ENCODE assay signal across 1 cellular context in genomic region chr6:129104560-129104959, GRCh38.
TF ChIP-seq lines count a peak whose summit lies in the region.

No MANE protein-coding gene starts in this region.

TF ChIP-seq in GM23338, 12 proteins besides CTCF, POLR2A, EP300 and RAD21 (continued from another document):
- TF ChIP-seq ZNF462 (CRISPR knock-in tag; IDR thresholded peaks at IDR 0.05) (no peak), STAT1 (IDR thresholded peaks at IDR 0.05; ENCODE audit: unreplicated experiment) (no peak), NANOG (IDR thresholded peaks at IDR 0.05; ENCODE audit: borderline replicate concordance) (no peak), EZH2 (IDR thresholded peaks at IDR 0.05; ENCODE audit: low read depth, unreplicated experiment) (no peak), CREB1 (CRISPR knock-in tag; IDR thresholded peaks at IDR 0.05; ENCODE audit: low read depth) (no peak), ZNF331 (CRISPR knock-in tag; IDR thresholded peaks at IDR 0.05; ENCODE audit: low read depth) (no peak), EZH2phosphoT487 (IDR thresholded peaks at IDR 0.05; ENCODE audit: unreplicated experiment) (no peak), ZNF114 (CRISPR knock-in tag; IDR thresholded peaks at IDR 0.05) (no peak)
- TF ChIP-seq, protein P1, sequence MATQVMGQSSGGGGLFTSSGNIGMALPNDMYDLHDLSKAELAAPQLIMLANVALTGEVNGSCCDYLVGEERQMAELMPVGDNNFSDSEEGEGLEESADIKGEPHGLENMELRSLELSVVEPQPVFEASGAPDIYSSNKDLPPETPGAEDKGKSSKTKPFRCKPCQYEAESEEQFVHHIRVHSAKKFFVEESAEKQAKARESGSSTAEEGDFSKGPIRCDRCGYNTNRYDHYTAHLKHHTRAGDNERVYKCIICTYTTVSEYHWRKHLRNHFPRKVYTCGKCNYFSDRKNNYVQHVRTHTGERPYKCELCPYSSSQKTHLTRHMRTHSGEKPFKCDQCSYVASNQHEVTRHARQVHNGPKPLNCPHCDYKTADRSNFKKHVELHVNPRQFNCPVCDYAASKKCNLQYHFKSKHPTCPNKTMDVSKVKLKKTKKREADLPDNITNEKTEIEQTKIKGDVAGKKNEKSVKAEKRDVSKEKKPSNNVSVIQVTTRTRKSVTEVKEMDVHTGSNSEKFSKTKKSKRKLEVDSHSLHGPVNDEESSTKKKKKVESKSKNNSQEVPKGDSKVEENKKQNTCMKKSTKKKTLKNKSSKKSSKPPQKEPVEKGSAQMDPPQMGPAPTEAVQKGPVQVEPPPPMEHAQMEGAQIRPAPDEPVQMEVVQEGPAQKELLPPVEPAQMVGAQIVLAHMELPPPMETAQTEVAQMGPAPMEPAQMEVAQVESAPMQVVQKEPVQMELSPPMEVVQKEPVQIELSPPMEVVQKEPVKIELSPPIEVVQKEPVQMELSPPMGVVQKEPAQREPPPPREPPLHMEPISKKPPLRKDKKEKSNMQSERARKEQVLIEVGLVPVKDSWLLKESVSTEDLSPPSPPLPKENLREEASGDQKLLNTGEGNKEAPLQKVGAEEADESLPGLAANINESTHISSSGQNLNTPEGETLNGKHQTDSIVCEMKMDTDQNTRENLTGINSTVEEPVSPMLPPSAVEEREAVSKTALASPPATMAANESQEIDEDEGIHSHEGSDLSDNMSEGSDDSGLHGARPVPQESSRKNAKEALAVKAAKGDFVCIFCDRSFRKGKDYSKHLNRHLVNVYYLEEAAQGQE (IDR thresholded peaks at IDR 0.05; ENCODE audit: unreplicated experiment), result no peak
